Comparison of ENCODE assay signal across 8 cellular contexts in genomic region chr9:26893030-26893676, GRCh38. TPM values are rescaled to one million over a fixed set of nuclear protein-coding genes. Genes with fewer than 3 reads are reported as not detected.
DNase-seq lines count a peak whose midpoint lies in the region; ATAC-seq and TF ChIP-seq lines count a peak whose summit lies in the region.

No MANE protein-coding gene starts in this region.

- H3K27me3 ChIP-seq in breast epithelium (no peaks in the 10 kb centered on the region), muscle layer of colon (ENCODE audit: control insufficient read depth in 1 of 2, insufficient read depth in 2 of 2, low read length in 2 of 2) (no peaks in the 10 kb centered on the region)

- ATAC-seq in HG02970 (IDR thresholded peaks at IDR 0.05; ENCODE audit: low FRiP score, unreplicated experiment), result peak; percentile 1
- no peak for ATAC-seq in HG03442 (IDR thresholded peaks at IDR 0.05; ENCODE audit: unreplicated experiment)

- TF ChIP-seq CTCF in AG04449 (IDR thresholded peaks at IDR 0.05; ENCODE audit: insufficient read depth, low read length, missing control alignments), result no peak
- TF ChIP-seq CTCF in breast epithelium (IDR thresholded peaks at IDR 0.05), result no peak

- no peak for TF ChIP-seq POLR2A in breast epithelium (IDR thresholded peaks at IDR 0.05)

- POLR2A ChIA-PET in AG04449 (lab: Yijun Ruan, JAX) (interaction anchor here (0.8 kb wide), 1 partner anchor 32 kb away, joined by 3 read pairs; no protein-coding TSS in a partner anchor), HEK293T (lab: Yijun Ruan, JAX) (interaction anchor here (2.6 to 2.9 kb wide), 2 partner anchors 53 to 63 kb away, joined by 20 to 28 read pairs; partner anchors contain the start of genes IFT74 and PLAA)

- peak overlapping the region; percentile 99 for H3K4me3 ChIP-seq in AG04449 (ENCODE audit: low read depth, low read length)
- H3K4me3 ChIP-seq in breast epithelium, result peak overlapping the region; percentile 74 to 99 (median 78)
- peak overlapping the region; percentile 98 to 99 for H3K4me3 ChIP-seq in muscle layer of colon (ENCODE audit: low read depth in 1 of 2, low read length in 2 of 2)

- no peak for DNase-seq in AG04449 (ENCODE audit: low read depth, low spot score)
- DNase-seq in breast epithelium (ENCODE audit: low spot score in 2 of 2), result no peak
- DNase-seq in HEK293T (ENCODE audit: extremely low spot score), result no peak
- DNase-seq in EL, result no peak
- DNase-seq in Kasumi-1 (lab: John Stamatoyannopoulos, UW), result no peak

- intact Hi-C loops in breast epithelium (cut with DNase I; ENCODE audit: low total_unique reads), result no loop called here

- H3K4me1 ChIP-seq in breast epithelium, result peaks cover 0 to 9% of the 10 kb centered on the region in 2 donors
- H3K4me1 ChIP-seq in muscle layer of colon (ENCODE audit: insufficient read depth, low read length), result peaks cover 12% of the 10 kb centered on the region

- peak overlapping the region; percentile 60 for H3K9ac ChIP-seq in muscle layer of colon (ENCODE audit: low read length)

- H3K9me3 ChIP-seq in breast epithelium (peaks cover 0 to 8% of the 10 kb centered on the region in 2 donors), muscle layer of colon (ENCODE audit: low read length) (no peaks in the 10 kb centered on the region)

- H3K36me3 ChIP-seq in breast epithelium (no peaks in the 10 kb centered on the region), muscle layer of colon (ENCODE audit: insufficient read depth, low read length) (no peaks in the 10 kb centered on the region)

- peak overlapping the region; percentile 94 to 95 for H3K27ac ChIP-seq in breast epithelium
- peak overlapping the region; percentile 98 for H3K27ac ChIP-seq in muscle layer of colon (ENCODE audit: low read depth, low read length)

- CTCF ChIA-PET in AG04449 (lab: Yijun Ruan, JAX), result interaction anchor here (0.6 kb wide), 1 partner anchor 26 kb away, joined by 3 read pairs; no protein-coding TSS in a partner anchor
- CTCF ChIA-PET in HEK293T (lab: Yijun Ruan, JAX), result no interaction called here

TF ChIP-seq in HEK293T, 16 proteins besides CTCF, POLR2A, EP300 and RAD21:
- TF ChIP-seq FOXM1 (IDR thresholded peaks at IDR 0.05; ENCODE audit: borderline replicate concordance) (no peak), TARDBP (IDR thresholded peaks at IDR 0.05) (no peak), ELF4 (IDR thresholded peaks at IDR 0.05) (no peak)

RNA-seq across cellular contexts. Expression of gene CAAP1, which starts 0.6 kb away (rescaled TPM):
- total RNA-seq in breast epithelium, result 10 to 100 TPM; 12.3 to 26.8 (median 19.7) TPM

RNA-seq across cellular contexts. Expression of gene PLAA, which starts 53.9 kb away (rescaled TPM):
- 10 to 100 TPM; 26.2 to 27.4 (median 27.1) TPM for total RNA-seq in breast epithelium
